ENCODE assay signal across 8 cellular contexts in genomic region chr17:40490289-40490853, GRCh38. TPM values are rescaled to one million over a fixed set of nuclear protein-coding genes. Genes with fewer than 3 reads are reported as not detected.
A peak's percentile ranks its signal among the peaks of the same experiment; 100 is the strongest.
DNase-seq lines count a peak whose midpoint lies in the region; ATAC-seq, FAIRE-seq and TF ChIP-seq lines count a peak whose summit lies in the region.

No MANE protein-coding gene starts in this region.

- H3K27me3 ChIP-seq in pancreas, result no peaks in the 10 kb centered on the region

- TF ChIP-seq CTCF in fibroblast of villous mesenchyme (IDR thresholded peaks at IDR 0.05; ENCODE audit: insufficient read depth, low read depth, low read length), result no peak
- TF ChIP-seq CTCF in pancreas (IDR thresholded peaks at IDR 0.05), result no peak
- no peak for TF ChIP-seq CTCF in omental fat pad (IDR thresholded peaks at IDR 0.05)

- ATAC-seq in pancreas (peak; percentile 32 to 69 (median 63)), GM21619 (IDR thresholded peaks at IDR 0.05; ENCODE audit: unreplicated experiment) (no peak), omental fat pad (ENCODE audit: low FRiP score) (no peak)

- intact Hi-C loops in pancreas (cut with DNase I), result no loop called here

- H3K4me3 ChIP-seq in SK-N-MC (no peak overlapping the region), fibroblast of villous mesenchyme (ENCODE audit: low read depth, low read length) (no peak overlapping the region), pancreas (no peak overlapping the region)

- no peak overlapping the region for H3K9ac ChIP-seq in SK-N-MC (ENCODE audit: insufficient read length)

- 41 to 49% methylated on average over 5 of the region's 5 CpGs for WGBS in pancreas, 2 donors

- DNase-seq in stimulated activated CD4-positive, alpha-beta T cell treated with anti-CD3 and anti-CD28 coated beads, Interleukin-4, amount 100 ng/mL, for 1 hour, result peak; percentile 34
- no peak for DNase-seq in stimulated activated CD4-positive, alpha-beta T cell treated with anti-CD3 and anti-CD28 coated beads, Interleukin-2, amount 100 ng/mL, for 24 hours
- DNase-seq in SK-N-MC (ENCODE audit: low read depth, low spot score), result no peak
- DNase-seq in fibroblast of villous mesenchyme (ENCODE audit: low read depth), result peak; percentile 97
- no peak for DNase-seq in pancreas
- DNase-seq in NCI-H2029 treated with DMSO at 0.1 percent for 48 hours (lab: John Stamatoyannopoulos, UW), result no peak
- no peak for DNase-seq in omental fat pad (ENCODE audit: low spot score)

- H3K27ac ChIP-seq in SK-N-MC (0 out of 2 replicates have a peak overlapping the region, but pooled peaks have one; percentile 13), pancreas (peak overlapping the region; percentile 30 to 79 (median 68))

- FAIRE-seq in pancreas (lab: Jason Lieb, UNC), result no peak

- peaks cover 0 to 3% (median 0%) of the 10 kb centered on the region in 3 donors for H3K4me1 ChIP-seq in pancreas

- H3K36me3 ChIP-seq in SK-N-MC (ENCODE audit: insufficient read depth, low read length) (no peaks in the 10 kb centered on the region), pancreas (no peaks in the 10 kb centered on the region)

- H3K9me3 ChIP-seq in SK-N-MC (ENCODE audit: low read depth, low read length) (no peaks in the 10 kb centered on the region), pancreas (no peaks in the 10 kb centered on the region)

RNA-seq across cellular contexts. Expression of gene TNS4, which starts 11.1 kb away (rescaled TPM):
- total RNA-seq in fibroblast of villous mesenchyme, result not detected in 2 replicates
- under 1 TPM in 2 of 6 donors, not detected in 4; 0.16 to 0.24 TPM for total RNA-seq in pancreas
- not detected for polyA plus RNA-seq in pancreas
- 1 to 10 TPM in 2 of 4 donors, not detected in 2; 1.8 to 2.1 TPM for total RNA-seq in omental fat pad

RNA-seq across cellular contexts. Expression of gene IGFBP4, which starts 47.1 kb away (rescaled TPM):
- 188 and 225 TPM in 2 replicates for total RNA-seq in fibroblast of villous mesenchyme
- total RNA-seq in pancreas, result 100 to 1,000 TPM in 3 of 6 donors, 10 to 100 TPM in 3; 30.2 to 190 (median 80.4) TPM
- polyA plus RNA-seq in pancreas, result 10 to 100 TPM; 58.7 to 72.3 TPM
- 100 to 1,000 TPM; 352 to 633 (median 429) TPM for total RNA-seq in omental fat pad

Comparison
In these comparisons a context has a peak if more than half of its experiments do, and no peak if none do; other contexts are left out.
1. DNase-seq: peak in stimulated activated CD4-positive, alpha-beta T cell treated with anti-CD3 and anti-CD28 coated beads, Interleukin-4, amount 100 ng/mL, for 1 hour (single experiment) and fibroblast of villous mesenchyme (single experiment); none in stimulated activated CD4-positive, alpha-beta T cell treated with anti-CD3 and anti-CD28 coated beads, Interleukin-2, amount 100 ng/mL, for 24 hours (0 of 2), SK-N-MC (single experiment), pancreas (0 of 6), NCI-H2029 treated with DMSO at 0.1 percent for 48 hours (single experiment) and omental fat pad (single experiment).
2. ATAC-seq: peak in pancreas (4 of 4); none in GM21619 (single experiment) and omental fat pad (single experiment).